Comparison of ENCODE assay signal across 8 cellular contexts in the genomic region with DNA sequence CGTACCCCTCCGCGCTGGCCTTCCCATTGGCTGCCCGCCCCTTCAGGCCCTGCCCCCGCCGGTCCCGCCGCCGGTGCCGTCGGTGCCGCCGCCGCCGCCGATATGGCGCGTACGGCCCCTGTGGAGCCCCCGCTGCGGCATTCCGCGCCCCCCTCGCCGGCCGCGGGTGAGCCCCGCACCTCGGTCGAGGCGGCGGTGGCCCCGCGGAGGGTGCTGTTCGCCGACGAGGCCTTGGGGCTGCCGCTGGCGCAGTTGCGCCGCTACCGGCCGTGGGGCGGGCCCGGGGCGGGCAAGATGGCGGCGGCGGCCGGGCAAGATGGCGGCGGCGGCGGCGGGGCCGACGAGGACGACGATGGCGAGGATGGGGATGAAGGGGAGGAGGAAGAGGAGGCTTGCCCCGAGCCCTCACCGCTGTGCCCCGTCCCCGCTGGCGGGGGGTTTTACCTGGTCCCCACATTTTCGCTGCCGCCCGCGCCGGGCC. TPM values are rescaled to one million over a fixed set of nuclear protein-coding genes. Genes with fewer than 3 reads are reported as not detected.
DNase-seq lines count a peak whose midpoint lies in the region; TF ChIP-seq lines count a peak whose summit lies in the region.

A gene with protein sequence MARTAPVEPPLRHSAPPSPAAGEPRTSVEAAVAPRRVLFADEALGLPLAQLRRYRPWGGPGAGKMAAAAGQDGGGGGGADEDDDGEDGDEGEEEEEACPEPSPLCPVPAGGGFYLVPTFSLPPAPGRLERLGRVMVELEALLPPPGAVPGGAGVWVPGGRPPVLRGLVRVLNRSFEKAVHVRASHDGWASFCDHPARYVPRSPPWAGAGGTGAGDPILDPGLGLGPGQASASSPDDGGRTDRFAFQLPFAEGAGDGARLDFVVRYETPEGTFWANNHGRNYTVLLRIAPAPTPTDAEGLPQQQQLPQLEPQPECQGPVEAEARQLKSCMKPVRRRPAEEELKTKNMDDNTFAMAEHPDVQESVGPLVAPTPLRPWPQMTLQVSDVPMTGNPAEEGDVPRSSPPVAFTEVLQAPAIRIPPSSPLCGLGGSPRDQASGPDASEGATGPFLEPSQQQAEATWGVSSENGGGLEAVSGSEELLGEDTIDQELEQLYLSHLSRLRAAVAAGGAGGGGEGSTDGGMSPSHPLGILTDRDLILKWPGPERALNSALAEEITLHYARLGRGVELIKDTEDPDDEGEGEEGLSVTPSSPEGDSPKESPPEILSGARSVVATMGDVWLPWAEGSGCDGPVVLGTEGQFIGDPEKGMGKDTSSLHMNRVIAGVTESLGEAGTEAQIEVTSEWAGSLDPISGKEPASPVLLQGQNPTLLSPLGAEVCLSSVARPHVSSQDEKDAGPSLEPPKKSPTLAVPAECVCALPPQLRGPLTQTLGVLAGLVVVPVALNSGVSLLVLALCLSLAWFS (plus strand): TSS at position 26 of the 481 bp plus-strand sequence. CDS start 77 bp downstream, at position 103.

- WGBS in GM23248 (ENCODE audit: low coverage in 1 of 2, low lambda C conversion rate in 2 of 2, missing lambda C conversion rate in 2 of 2), 2 experiments: 0% methylated on average over 29 of the region's 70 CpGs; no CpG with 5 or more reads in 1 of the 2 experiments

- peaks cover 36% of the 10 kb centered on the region for H3K79me2 ChIP-seq in GM23248 (ENCODE audit: insufficient read depth)
- peaks cover 12% of the 10 kb centered on the region for H3K79me2 ChIP-seq in MM.1S (ENCODE audit: low read length)

- H3K27me3 ChIP-seq in GM23248 (replicated peaks; ENCODE audit: insufficient read depth) (no peaks in the 10 kb centered on the region), MM.1S (replicated peaks; ENCODE audit: insufficient read depth, low read length) (no peaks in the 10 kb centered on the region), duodenal mucosa (ENCODE audit: control insufficient read depth in 1 of 2, insufficient read depth in 2 of 2, low read length in 2 of 2) (no peaks in the 10 kb centered on the region), muscle layer of duodenum (ENCODE audit: low read depth, low read length) (no peaks in the 10 kb centered on the region)

- in situ Hi-C loops in GM23248 (cut with MboI): no loop called here

- peak within 1 kb of the TSS; percentile 78 for H3K4me3 ChIP-seq in GM23248
- H3K4me3 ChIP-seq in MM.1S (ENCODE audit: low read length): peak within 1 kb of the TSS; percentile 72
- H3K4me3 ChIP-seq in duodenal mucosa (ENCODE audit: low read depth in 1 of 2, low read length in 2 of 2): peak within 1 kb of the TSS; percentile 69 to 84
- peak within 1 kb of the TSS; percentile 63 to 67 for H3K4me3 ChIP-seq in muscle layer of duodenum (ENCODE audit: low read depth in 1 of 2, low read length in 2 of 2)

- peak within 1 kb of the TSS; percentile 80 for H3K4me2 ChIP-seq in GM23248 (ENCODE audit: unreplicated experiment)
- peak within 1 kb of the TSS; percentile 78 for H3K4me2 ChIP-seq in MM.1S (ENCODE audit: low read depth, low read length)

- H4K20me1 ChIP-seq in GM23248 (ENCODE audit: insufficient read depth) (no peaks in the 10 kb centered on the region), MM.1S (ENCODE audit: insufficient read depth, low read length) (no peaks in the 10 kb centered on the region)

- H3K36me3 ChIP-seq in GM23248 (ENCODE audit: low read depth): no peaks in the 10 kb centered on the region
- no peaks in the 10 kb centered on the region for H3K36me3 ChIP-seq in MM.1S (replicated peaks; ENCODE audit: insufficient read depth, low read length)
- H3K36me3 ChIP-seq in duodenal mucosa (ENCODE audit: control insufficient read depth in 1 of 2, insufficient read depth in 2 of 2, low read length in 2 of 2): peaks cover 0 to 4% of the 10 kb centered on the region in 2 donors
- no peaks in the 10 kb centered on the region for H3K36me3 ChIP-seq in muscle layer of duodenum (ENCODE audit: control insufficient read depth in 1 of 2, insufficient read depth in 2 of 2, low read length in 2 of 2)

- peak; percentile 51 for TF ChIP-seq POLR2A in GM10847 (IDR thresholded peaks at IDR 0.05; ENCODE audit: extremely low read depth, insufficient read length)

- H3K9me3 ChIP-seq in GM23248 (ENCODE audit: low read depth): no peaks in the 10 kb centered on the region
- no peaks in the 10 kb centered on the region for H3K9me3 ChIP-seq in MM.1S (replicated peaks; ENCODE audit: insufficient read depth, low read length)
- no peaks in the 10 kb centered on the region for H3K9me3 ChIP-seq in duodenal mucosa (ENCODE audit: control insufficient read depth in 1 of 2, low read length in 2 of 2)
- H3K9me3 ChIP-seq in muscle layer of duodenum (ENCODE audit: control insufficient read depth in 1 of 2, low read length in 2 of 2): no peaks in the 10 kb centered on the region

- H3F3A ChIP-seq in GM23248 (ENCODE audit: insufficient read depth): no peaks in the 10 kb centered on the region
- H3F3A ChIP-seq in MM.1S (ENCODE audit: insufficient read depth, low read length): no peaks in the 10 kb centered on the region

- peak within 1 kb of the TSS; percentile 85 for H2AFZ ChIP-seq in GM23248
- peak within 1 kb of the TSS; percentile 80 for H2AFZ ChIP-seq in MM.1S (ENCODE audit: low read length)

- no peak for TF ChIP-seq CTCF in MM.1S (IDR thresholded peaks at IDR 0.05; ENCODE audit: low read length)

- H3K4me1 ChIP-seq in GM23248 (ENCODE audit: insufficient read depth) (peaks cover 6% of the 10 kb centered on the region; the same call in 1 of the 2 replicates), MM.1S (ENCODE audit: low read length) (peaks cover 5% of the 10 kb centered on the region; the same call in 1 of the 2 replicates), duodenal mucosa (ENCODE audit: control insufficient read depth in 1 of 2, insufficient read depth in 2 of 2, low read length in 2 of 2) (peaks cover 24 to 27% of the 10 kb centered on the region in 2 donors), muscle layer of duodenum (ENCODE audit: control insufficient read depth in 1 of 2, insufficient read depth in 2 of 2, low read length in 2 of 2) (peaks cover 7 to 37% of the 10 kb centered on the region in 2 donors)

- peak within 1 kb of the TSS; percentile 99 for H3K27ac ChIP-seq in GM23248
- H3K27ac ChIP-seq in MM.1S (ENCODE audit: low read length): peak within 1 kb of the TSS; percentile 87
- peak within 1 kb of the TSS; percentile 96 for H3K27ac ChIP-seq in duodenal mucosa (ENCODE audit: low read depth, low read length)
- peak within 1 kb of the TSS; percentile 90 for H3K27ac ChIP-seq in muscle layer of duodenum (ENCODE audit: low read length)

- DNase-seq in GM23248 (no peak), MM.1S (no peak), NCI-H524 treated with DMSO at 0.1 percent for 48 hours (lab: John Stamatoyannopoulos, UW) (no peak), iPS-NIHi7 (ENCODE audit: extremely low spot score) (no peak)
- no peak for DNase-seq in stimulated activated CD4-positive, alpha-beta T cell treated with anti-CD3 and anti-CD28 coated beads, Interleukin-4, amount 100 ng/mL, for 24 hours

- peak within 1 kb of the TSS; percentile 91 for H3K9ac ChIP-seq in GM23248
- peak within 1 kb of the TSS; percentile 89 for H3K9ac ChIP-seq in MM.1S (ENCODE audit: low read length)
- H3K9ac ChIP-seq in duodenal mucosa (ENCODE audit: low read depth in 1 of 2, low read length in 2 of 2): peak within 1 kb of the TSS; percentile 63 to 86

- no peaks in the 10 kb centered on the region for H3K9me2 ChIP-seq in GM23248 (ENCODE audit: insufficient read depth)
- H3K9me2 ChIP-seq in MM.1S (replicated peaks; ENCODE audit: insufficient read depth, low read length): no peaks in the 10 kb centered on the region

RNA-seq across cellular contexts. Expression of the gene that starts here (rescaled TPM):
- 6.2 and 10.6 TPM in 2 replicates for total RNA-seq in GM23248 (2014; rRNA removed; shearing (Covaris generic))
- 4.4 and 5.7 TPM in 2 replicates for polyA plus RNA-seq in GM23248 (2016; fragmentation: Nextera tagmentation; extraction: Ambion mirVana)
